Comparison of ENCODE assay signal across 1 cellular context in genomic region chr7:82714883-82715282, GRCh38.
TF ChIP-seq lines count a peak whose summit lies in the region.

No MANE protein-coding gene starts in this region.

TF ChIP-seq in GM23338, 12 proteins besides CTCF, POLR2A, EP300 and RAD21 (continued from another document):
- TF ChIP-seq ZNF462 (CRISPR knock-in tag; IDR thresholded peaks at IDR 0.05), result no peak
- no peak for TF ChIP-seq STAT1 (IDR thresholded peaks at IDR 0.05; ENCODE audit: unreplicated experiment)
- TF ChIP-seq JUNB (IDR thresholded peaks at IDR 0.05; ENCODE audit: unreplicated experiment), result no peak
- no peak for TF ChIP-seq NANOG (IDR thresholded peaks at IDR 0.05; ENCODE audit: borderline replicate concordance)
- no peak for TF ChIP-seq ZNF331 (CRISPR knock-in tag; IDR thresholded peaks at IDR 0.05; ENCODE audit: low read depth)
